ENCODE assay signal across 1 cellular context in the genomic region with DNA sequence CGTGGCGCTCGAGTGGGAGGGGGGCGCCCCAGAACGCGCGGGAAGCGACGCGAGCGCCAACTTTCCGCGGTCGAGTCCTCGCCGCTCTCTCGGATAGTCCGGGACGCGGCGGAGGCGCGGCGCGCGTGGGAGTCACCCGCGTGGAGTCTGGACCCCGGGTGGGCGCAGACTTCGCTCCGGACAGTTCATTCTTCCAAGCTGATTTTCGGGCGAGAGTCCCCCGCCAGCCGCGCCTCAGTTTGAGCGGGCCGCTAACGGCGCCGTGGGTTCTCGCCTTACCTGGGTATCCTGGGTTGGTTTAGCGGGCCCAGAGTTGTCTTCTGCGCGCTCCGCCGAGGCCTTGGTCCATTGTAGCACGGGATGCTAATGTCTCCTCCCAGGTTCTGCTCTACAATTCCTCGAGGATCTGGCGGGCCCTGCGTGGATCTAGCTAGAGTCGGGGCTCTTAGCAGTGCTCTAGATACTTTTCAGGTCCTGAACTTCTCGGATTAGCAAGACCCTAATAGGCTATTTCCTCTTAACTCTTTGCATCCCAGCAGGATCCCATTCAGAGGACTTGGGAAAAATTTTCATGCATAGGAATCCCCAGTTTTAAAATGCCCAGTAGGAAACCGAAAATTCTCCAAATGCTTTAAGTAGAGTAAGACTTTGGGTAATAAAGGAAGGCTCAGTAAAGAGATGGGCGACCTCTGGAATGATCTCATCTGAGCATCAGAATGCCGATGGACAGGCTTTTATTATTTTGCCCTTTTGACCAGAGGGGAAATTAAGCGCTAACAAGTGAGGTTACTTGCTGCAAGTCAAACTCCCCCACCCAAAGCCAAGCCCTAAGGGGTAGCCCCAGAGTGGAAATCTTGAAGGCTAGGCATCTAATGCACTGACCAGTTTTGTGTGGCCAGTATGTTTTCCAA.
TF ChIP-seq lines count a peak whose summit lies in the region.

No MANE protein-coding gene starts in this region.

TF ChIP-seq in HEK293, 187 proteins besides CTCF, POLR2A, EP300 and RAD21 (continued from another document and continues in another):
- TF ChIP-seq, protein P1, sequence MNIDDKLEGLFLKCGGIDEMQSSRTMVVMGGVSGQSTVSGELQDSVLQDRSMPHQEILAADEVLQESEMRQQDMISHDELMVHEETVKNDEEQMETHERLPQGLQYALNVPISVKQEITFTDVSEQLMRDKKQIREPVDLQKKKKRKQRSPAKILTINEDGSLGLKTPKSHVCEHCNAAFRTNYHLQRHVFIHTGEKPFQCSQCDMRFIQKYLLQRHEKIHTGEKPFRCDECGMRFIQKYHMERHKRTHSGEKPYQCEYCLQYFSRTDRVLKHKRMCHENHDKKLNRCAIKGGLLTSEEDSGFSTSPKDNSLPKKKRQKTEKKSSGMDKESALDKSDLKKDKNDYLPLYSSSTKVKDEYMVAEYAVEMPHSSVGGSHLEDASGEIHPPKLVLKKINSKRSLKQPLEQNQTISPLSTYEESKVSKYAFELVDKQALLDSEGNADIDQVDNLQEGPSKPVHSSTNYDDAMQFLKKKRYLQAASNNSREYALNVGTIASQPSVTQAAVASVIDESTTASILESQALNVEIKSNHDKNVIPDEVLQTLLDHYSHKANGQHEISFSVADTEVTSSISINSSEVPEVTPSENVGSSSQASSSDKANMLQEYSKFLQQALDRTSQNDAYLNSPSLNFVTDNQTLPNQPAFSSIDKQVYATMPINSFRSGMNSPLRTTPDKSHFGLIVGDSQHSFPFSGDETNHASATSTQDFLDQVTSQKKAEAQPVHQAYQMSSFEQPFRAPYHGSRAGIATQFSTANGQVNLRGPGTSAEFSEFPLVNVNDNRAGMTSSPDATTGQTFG (tag by site-specific recombination; IDR thresholded peaks at IDR 0.05; ENCODE audit: borderline replicate concordance), result no peak
- TF ChIP-seq GLI4 (tag by site-specific recombination; IDR thresholded peaks at IDR 0.05), result 0 out of 2 replicates have a peak, but pooled peaks have one; percentile 32
- no peak for TF ChIP-seq ZNF521 (tag by site-specific recombination; IDR thresholded peaks at IDR 0.05)
- TF ChIP-seq, protein P2, sequence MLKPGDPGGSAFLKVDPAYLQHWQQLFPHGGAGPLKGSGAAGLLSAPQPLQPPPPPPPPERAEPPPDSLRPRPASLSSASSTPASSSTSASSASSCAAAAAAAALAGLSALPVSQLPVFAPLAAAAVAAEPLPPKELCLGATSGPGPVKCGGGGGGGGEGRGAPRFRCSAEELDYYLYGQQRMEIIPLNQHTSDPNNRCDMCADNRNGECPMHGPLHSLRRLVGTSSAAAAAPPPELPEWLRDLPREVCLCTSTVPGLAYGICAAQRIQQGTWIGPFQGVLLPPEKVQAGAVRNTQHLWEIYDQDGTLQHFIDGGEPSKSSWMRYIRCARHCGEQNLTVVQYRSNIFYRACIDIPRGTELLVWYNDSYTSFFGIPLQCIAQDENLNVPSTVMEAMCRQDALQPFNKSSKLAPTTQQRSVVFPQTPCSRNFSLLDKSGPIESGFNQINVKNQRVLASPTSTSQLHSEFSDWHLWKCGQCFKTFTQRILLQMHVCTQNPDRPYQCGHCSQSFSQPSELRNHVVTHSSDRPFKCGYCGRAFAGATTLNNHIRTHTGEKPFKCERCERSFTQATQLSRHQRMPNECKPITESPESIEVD (tag by site-specific recombination; IDR thresholded peaks at IDR 0.05), result no peak
- TF ChIP-seq ZNF211 (tag by site-specific recombination; IDR thresholded peaks at IDR 0.05; ENCODE audit: low read depth), result no peak
- no peak for TF ChIP-seq BCL11A (tag by site-specific recombination; IDR thresholded peaks at IDR 0.05; ENCODE audit: low read depth)
- peak; percentile 67; the same call in 1 of the 2 replicates for TF ChIP-seq ZFP37 (tag by site-specific recombination; IDR thresholded peaks at IDR 0.05)
- TF ChIP-seq ZNF391 (tag by site-specific recombination; IDR thresholded peaks at IDR 0.05; ENCODE audit: borderline replicate concordance, low read depth), result 0 out of 2 replicates have a peak, but pooled peaks have one; percentile 14
- peak; percentile 82 for TF ChIP-seq ZNF2 (tag by site-specific recombination; IDR thresholded peaks at IDR 0.05)
- TF ChIP-seq, protein P3, sequence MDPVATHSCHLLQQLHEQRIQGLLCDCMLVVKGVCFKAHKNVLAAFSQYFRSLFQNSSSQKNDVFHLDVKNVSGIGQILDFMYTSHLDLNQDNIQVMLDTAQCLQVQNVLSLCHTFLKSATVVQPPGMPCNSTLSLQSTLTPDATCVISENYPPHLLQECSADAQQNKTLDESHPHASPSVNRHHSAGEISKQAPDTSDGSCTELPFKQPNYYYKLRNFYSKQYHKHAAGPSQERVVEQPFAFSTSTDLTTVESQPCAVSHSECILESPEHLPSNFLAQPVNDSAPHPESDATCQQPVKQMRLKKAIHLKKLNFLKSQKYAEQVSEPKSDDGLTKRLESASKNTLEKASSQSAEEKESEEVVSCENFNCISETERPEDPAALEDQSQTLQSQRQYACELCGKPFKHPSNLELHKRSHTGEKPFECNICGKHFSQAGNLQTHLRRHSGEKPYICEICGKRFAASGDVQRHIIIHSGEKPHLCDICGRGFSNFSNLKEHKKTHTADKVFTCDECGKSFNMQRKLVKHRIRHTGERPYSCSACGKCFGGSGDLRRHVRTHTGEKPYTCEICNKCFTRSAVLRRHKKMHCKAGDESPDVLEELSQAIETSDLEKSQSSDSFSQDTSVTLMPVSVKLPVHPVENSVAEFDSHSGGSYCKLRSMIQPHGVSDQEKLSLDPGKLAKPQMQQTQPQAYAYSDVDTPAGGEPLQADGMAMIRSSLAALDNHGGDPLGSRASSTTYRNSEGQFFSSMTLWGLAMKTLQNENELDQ (tag by site-specific recombination; IDR thresholded peaks at IDR 0.05; ENCODE audit: low read depth), result no peak
- no peak for TF ChIP-seq MEIS1 (CRISPR knock-in tag; IDR thresholded peaks at IDR 0.05; ENCODE audit: borderline replicate concordance)
- no peak for TF ChIP-seq ZNF670 (tag by site-specific recombination; IDR thresholded peaks at IDR 0.05; ENCODE audit: low read depth)
- TF ChIP-seq ZNF214 (tag by site-specific recombination; IDR thresholded peaks at IDR 0.05; ENCODE audit: borderline replicate concordance), result no peak
- TF ChIP-seq SP7 (tag by site-specific recombination; IDR thresholded peaks at IDR 0.05), result peak; percentile 52; the same call in 1 of the 2 replicates
- TF ChIP-seq ZNF341 (tag by site-specific recombination; IDR thresholded peaks at IDR 0.05; ENCODE audit: low read depth), result no peak
- TF ChIP-seq ZNF121 (tag by site-specific recombination; IDR thresholded peaks at IDR 0.05), result no peak
- TF ChIP-seq ZXDB (tag by site-specific recombination; IDR thresholded peaks at IDR 0.05), result no peak
- no peak for TF ChIP-seq ZNF701 (tag by site-specific recombination; IDR thresholded peaks at IDR 0.05)
- no peak for TF ChIP-seq ZNF10 (tag by site-specific recombination; IDR thresholded peaks at IDR 0.05)
- TF ChIP-seq TRIM28 (IDR thresholded peaks at IDR 0.05; ENCODE audit: borderline replicate concordance, low read length), result no peak
- TF ChIP-seq ZNF791 (tag by site-specific recombination; IDR thresholded peaks at IDR 0.05), result no peak
- peak; percentile 96 for TF ChIP-seq ZBTB7A (tag by site-specific recombination; IDR thresholded peaks at IDR 0.05; ENCODE audit: low read depth)
- TF ChIP-seq, protein P4, sequence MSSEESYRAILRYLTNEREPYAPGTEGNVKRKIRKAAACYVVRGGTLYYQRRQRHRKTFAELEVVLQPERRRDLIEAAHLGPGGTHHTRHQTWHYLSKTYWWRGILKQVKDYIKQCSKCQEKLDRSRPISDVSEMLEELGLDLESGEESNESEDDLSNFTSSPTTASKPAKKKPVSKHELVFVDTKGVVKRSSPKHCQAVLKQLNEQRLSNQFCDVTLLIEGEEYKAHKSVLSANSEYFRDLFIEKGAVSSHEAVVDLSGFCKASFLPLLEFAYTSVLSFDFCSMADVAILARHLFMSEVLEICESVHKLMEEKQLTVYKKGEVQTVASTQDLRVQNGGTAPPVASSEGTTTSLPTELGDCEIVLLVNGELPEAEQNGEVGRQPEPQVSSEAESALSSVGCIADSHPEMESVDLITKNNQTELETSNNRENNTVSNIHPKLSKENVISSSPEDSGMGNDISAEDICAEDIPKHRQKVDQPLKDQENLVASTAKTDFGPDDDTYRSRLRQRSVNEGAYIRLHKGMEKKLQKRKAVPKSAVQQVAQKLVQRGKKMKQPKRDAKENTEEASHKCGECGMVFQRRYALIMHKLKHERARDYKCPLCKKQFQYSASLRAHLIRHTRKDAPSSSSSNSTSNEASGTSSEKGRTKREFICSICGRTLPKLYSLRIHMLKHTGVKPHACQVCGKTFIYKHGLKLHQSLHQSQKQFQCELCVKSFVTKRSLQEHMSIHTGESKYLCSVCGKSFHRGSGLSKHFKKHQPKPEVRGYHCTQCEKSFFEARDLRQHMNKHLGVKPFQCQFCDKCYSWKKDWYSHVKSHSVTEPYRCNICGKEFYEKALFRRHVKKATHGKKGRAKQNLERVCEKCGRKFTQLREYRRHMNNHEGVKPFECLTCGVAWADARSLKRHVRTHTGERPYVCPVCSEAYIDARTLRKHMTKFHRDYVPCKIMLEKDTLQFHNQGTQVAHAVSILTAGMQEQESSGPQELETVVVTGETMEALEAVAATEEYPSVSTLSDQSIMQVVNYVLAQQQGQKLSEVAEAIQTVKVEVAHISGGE (tag by site-specific recombination; conservative IDR thresholded peaks at IDR 0.05; ENCODE audit: low read depth), result no peak
- no peak for TF ChIP-seq ZNF48 (tag by site-specific recombination; IDR thresholded peaks at IDR 0.05)
- TF ChIP-seq ZBTB48 (tag by site-specific recombination; IDR thresholded peaks at IDR 0.05), result no peak
- no peak for TF ChIP-seq ZNF112 (tag by site-specific recombination; IDR thresholded peaks at IDR 0.05)
- no peak for TF ChIP-seq ZNF423 (tag by site-specific recombination; IDR thresholded peaks at IDR 0.05)
- peak; percentile 65 for TF ChIP-seq EGR2 (tag by site-specific recombination; IDR thresholded peaks at IDR 0.05; ENCODE audit: low read depth)
- TF ChIP-seq ZNF335 (tag by site-specific recombination; conservative IDR thresholded peaks at IDR 0.05), result peak; percentile 79
- TF ChIP-seq, protein P5, sequence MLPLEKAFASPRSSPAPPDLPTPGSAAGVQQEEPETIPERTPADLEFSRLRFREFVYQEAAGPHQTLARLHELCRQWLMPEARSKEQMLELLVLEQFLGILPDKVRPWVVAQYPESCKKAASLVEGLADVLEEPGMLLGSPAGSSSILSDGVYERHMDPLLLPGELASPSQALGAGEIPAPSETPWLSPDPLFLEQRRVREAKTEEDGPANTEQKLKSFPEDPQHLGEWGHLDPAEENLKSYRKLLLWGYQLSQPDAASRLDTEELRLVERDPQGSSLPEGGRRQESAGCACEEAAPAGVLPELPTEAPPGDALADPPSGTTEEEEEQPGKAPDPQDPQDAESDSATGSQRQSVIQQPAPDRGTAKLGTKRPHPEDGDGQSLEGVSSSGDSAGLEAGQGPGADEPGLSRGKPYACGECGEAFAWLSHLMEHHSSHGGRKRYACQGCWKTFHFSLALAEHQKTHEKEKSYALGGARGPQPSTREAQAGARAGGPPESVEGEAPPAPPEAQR (tag by site-specific recombination; IDR thresholded peaks at IDR 0.05), result no peak
- TF ChIP-seq ZNF324 (tag by site-specific recombination; IDR thresholded peaks at IDR 0.05), result peak; percentile 67; the same call in 1 of the 2 replicates
- TF ChIP-seq, protein P6, sequence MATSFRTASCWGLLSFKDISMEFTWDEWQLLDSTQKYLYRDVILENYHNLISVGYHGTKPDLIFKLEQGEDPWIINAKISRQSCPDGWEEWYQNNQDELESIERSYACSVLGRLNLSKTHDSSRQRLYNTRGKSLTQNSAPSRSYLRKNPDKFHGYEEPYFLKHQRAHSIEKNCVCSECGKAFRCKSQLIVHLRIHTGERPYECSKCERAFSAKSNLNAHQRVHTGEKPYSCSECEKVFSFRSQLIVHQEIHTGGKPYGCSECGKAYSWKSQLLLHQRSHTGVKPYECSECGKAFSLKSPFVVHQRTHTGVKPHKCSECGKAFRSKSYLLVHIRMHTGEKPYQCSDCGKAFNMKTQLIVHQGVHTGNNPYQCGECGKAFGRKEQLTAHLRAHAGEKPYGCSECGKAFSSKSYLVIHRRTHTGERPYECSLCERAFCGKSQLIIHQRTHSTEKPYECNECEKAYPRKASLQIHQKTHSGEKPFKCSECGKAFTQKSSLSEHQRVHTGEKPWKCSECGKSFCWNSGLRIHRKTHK (tag by site-specific recombination; IDR thresholded peaks at IDR 0.05), result no peak
- 0 out of 2 replicates have a peak, but pooled peaks have one; percentile 19 for TF ChIP-seq OVOL3 (tag by site-specific recombination; IDR thresholded peaks at IDR 0.05)
- TF ChIP-seq, protein P7, sequence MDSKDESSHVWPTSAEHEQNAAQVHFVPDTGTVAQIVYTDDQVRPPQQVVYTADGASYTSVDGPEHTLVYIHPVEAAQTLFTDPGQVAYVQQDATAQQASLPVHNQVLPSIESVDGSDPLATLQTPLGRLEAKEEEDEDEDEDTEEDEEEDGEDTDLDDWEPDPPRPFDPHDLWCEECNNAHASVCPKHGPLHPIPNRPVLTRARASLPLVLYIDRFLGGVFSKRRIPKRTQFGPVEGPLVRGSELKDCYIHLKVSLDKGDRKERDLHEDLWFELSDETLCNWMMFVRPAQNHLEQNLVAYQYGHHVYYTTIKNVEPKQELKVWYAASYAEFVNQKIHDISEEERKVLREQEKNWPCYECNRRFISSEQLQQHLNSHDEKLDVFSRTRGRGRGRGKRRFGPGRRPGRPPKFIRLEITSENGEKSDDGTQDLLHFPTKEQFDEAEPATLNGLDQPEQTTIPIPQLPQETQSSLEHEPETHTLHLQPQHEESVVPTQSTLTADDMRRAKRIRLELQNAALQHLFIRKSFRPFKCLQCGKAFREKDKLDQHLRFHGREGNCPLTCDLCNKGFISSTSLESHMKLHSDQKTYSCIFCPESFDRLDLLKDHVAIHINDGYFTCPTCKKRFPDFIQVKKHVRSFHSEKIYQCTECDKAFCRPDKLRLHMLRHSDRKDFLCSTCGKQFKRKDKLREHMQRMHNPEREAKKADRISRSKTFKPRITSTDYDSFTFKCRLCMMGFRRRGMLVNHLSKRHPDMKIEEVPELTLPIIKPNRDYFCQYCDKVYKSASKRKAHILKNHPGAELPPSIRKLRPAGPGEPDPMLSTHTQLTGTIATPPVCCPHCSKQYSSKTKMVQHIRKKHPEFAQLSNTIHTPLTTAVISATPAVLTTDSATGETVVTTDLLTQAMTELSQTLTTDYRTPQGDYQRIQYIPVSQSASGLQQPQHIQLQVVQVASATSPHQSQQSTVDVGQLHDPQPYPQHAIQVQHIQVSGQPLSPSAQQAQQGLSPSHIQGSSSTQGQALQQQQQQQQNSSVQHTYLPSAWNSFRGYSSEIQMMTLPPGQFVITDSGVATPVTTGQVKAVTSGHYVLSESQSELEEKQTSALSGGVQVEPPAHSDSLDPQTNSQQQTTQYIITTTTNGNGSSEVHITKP (tag by site-specific recombination; IDR thresholded peaks at IDR 0.05), result peak; percentile 67; the same call in 1 of the 2 replicates
- TF ChIP-seq ZNF266 (tag by site-specific recombination; IDR thresholded peaks at IDR 0.05; ENCODE audit: low read depth), result no peak
- TF ChIP-seq, protein P8, sequence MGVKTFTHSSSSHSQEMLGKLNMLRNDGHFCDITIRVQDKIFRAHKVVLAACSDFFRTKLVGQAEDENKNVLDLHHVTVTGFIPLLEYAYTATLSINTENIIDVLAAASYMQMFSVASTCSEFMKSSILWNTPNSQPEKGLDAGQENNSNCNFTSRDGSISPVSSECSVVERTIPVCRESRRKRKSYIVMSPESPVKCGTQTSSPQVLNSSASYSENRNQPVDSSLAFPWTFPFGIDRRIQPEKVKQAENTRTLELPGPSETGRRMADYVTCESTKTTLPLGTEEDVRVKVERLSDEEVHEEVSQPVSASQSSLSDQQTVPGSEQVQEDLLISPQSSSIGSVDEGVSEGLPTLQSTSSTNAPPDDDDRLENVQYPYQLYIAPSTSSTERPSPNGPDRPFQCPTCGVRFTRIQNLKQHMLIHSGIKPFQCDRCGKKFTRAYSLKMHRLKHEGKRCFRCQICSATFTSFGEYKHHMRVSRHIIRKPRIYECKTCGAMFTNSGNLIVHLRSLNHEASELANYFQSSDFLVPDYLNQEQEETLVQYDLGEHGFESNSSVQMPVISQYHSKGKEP (tag by site-specific recombination; IDR thresholded peaks at IDR 0.05), result no peak
- no peak for TF ChIP-seq ZNF555 (tag by site-specific recombination; conservative IDR thresholded peaks at IDR 0.05)
- peak; percentile 71 for TF ChIP-seq IKZF3 (tag by site-specific recombination; IDR thresholded peaks at IDR 0.05)
